Comparison of ENCODE assay signal across 16 cellular contexts in the genomic region with DNA sequence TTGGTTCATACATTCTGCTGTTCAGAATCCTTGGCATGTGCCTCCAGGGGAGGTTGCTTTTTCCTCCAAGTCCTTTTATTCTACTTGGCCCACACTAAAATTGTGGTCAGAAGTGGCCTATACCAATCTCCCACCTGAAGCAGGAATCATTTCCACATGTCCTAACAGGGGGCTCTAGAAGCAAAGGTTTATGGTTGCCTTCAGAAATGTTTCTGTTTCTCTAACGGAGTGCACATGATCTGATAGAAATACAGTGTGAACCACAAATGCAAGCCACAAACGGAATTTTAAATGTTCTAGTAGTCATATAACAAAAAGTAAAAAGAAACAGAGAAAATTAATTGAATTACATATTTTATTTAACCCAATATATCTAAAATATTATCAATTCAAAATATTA. TPM values are rescaled to one million over a fixed set of nuclear protein-coding genes. Genes with fewer than 3 reads are reported as not detected.
DNase-seq lines count a peak whose midpoint lies in the region; ATAC-seq and TF ChIP-seq lines count a peak whose summit lies in the region.
"Had no signal": no experiment of that assay in that cellular context is flagged by ENCODE, and none has a peak within 500 bp of the region (broad histone marks: within the 10 kb centered on the region; RNA-seq: fewer than 3 reads in every experiment).

No MANE protein-coding gene starts in this region.

- peaks cover 45% of the 10 kb centered on the region for H3K4me1 ChIP-seq in CD8-positive, alpha-beta T cell (ENCODE audit: insufficient read depth, low read length)

- H3K9me3 ChIP-seq in CD8-positive, alpha-beta T cell (ENCODE audit: low read length) = peaks cover 8% of the 10 kb centered on the region

- no peak for TF ChIP-seq CTCF in CD8-positive, alpha-beta T cell (IDR thresholded peaks at IDR 0.05)

- H3K9me3 Mint-ChIP-seq in CD8-positive, alpha-beta T cell = peaks cover 7% of the 10 kb centered on the region
- H3K9me3 Mint-ChIP-seq in central memory CD8-positive, alpha-beta T cell = peaks cover 6% of the 10 kb centered on the region

- POLR2A ChIA-PET in CD8-positive, alpha-beta T cell (lab: Charles Lee) = interaction anchor here (1.0 to 1.4 kb wide), 4 partner anchors 10 to 88 kb away, joined by 3 read pairs; no protein-coding TSS in a partner anchor

- no peak for ATAC-seq in CD8-positive, alpha-beta T cell
- ATAC-seq in central memory CD8-positive, alpha-beta T cell (replicated peaks; ENCODE audit: extremely low read depth, poor library complexity, severe bottlenecking) = no peak
- no peak for ATAC-seq in HG02623 (IDR thresholded peaks at IDR 0.05; ENCODE audit: unreplicated experiment)
- ATAC-seq: heart left ventricle had no signal

- H3K27ac Mint-ChIP-seq in CD8-positive, alpha-beta T cell = peak overlapping the region; percentile 75
- H3K27ac Mint-ChIP-seq in central memory CD8-positive, alpha-beta T cell (ENCODE audit: low read depth) = peak overlapping the region; percentile 94
- H3K27ac Mint-ChIP-seq: mesothelial cell of epicardium had no signal

- H3K36me3 ChIP-seq in CD8-positive, alpha-beta T cell (ENCODE audit: insufficient read depth, low read length) = no peaks in the 10 kb centered on the region
- H3K36me3 ChIP-seq: heart left ventricle had no signal

- no peak for DNase-seq in CD8-positive, alpha-beta T cell
- peak; percentile 54 for DNase-seq in OCI-M1 (lab: John Stamatoyannopoulos, UW)
- DNase-seq in central memory CD8-positive, alpha-beta T cell (ENCODE audit: low spot score in 2 of 2) = no peak
- no peak for DNase-seq in skeletal muscle cell (ENCODE audit: low read depth)
- no peak for DNase-seq in effector CD8-positive, alpha-beta T cell (lab: John Stamatoyannopoulos, UW)
- no peak for DNase-seq in activated effector memory CD4-positive, alpha-beta T cell treated with Interleukin-2 at 50 U/mL for 16 hours
- DNase-seq: amygdala, erythroblast, heart left ventricle, Kasumi-1, NCI-H1436 treated with DMSO at 0.1 percent for 48 hours, SIG-M5, substantia nigra had no signal

- intact Hi-C loops in CD8-positive, alpha-beta T cell (cut with DNase I, micrococcal nuclease) = loop anchor here (5.0 kb wide), 3 partner anchors 34 to 234 kb away; partner anchors contain the start of genes GPR137C (in 1 of the 2) and TXNDC16 (in 1 of the 2)

- peak overlapping the region; percentile 99 for H3K4me3 Mint-ChIP-seq in CD8-positive, alpha-beta T cell
- H3K4me3 Mint-ChIP-seq in central memory CD8-positive, alpha-beta T cell = peak overlapping the region; percentile 98

- no peaks in the 10 kb centered on the region for H3K27me3 ChIP-seq in CD8-positive, alpha-beta T cell (ENCODE audit: insufficient read depth, low read length)

- CTCF ChIA-PET in CD8-positive, alpha-beta T cell (lab: Charles Lee) = interaction anchor here (1.1 to 1.3 kb wide), 3 partner anchors 12 to 83 kb away, joined by 3 to 4 read pairs (median 3); no protein-coding TSS in a partner anchor

- peaks cover 47% of the 10 kb centered on the region for H3K36me3 Mint-ChIP-seq in CD8-positive, alpha-beta T cell
- peaks cover 25% of the 10 kb centered on the region for H3K36me3 Mint-ChIP-seq in central memory CD8-positive, alpha-beta T cell (ENCODE audit: insufficient read depth)

- H3K27me3 Mint-ChIP-seq in CD8-positive, alpha-beta T cell (ENCODE audit: low read depth) = peaks cover 5% of the 10 kb centered on the region
- H3K27me3 Mint-ChIP-seq in central memory CD8-positive, alpha-beta T cell = no peaks in the 10 kb centered on the region

- peak overlapping the region; percentile 85 for H3K4me3 ChIP-seq in CD8-positive, alpha-beta T cell (ENCODE audit: low read depth, low read length)
- peak overlapping the region; percentile 93 for H3K4me3 ChIP-seq in skeletal muscle cell (ENCODE audit: low read depth, low read length)

- H3K27ac ChIP-seq in CD8-positive, alpha-beta T cell (ENCODE audit: low read depth, low read length) = no peak overlapping the region

- H3K4me1 Mint-ChIP-seq in CD8-positive, alpha-beta T cell (ENCODE audit: low read depth) = peaks cover 68% of the 10 kb centered on the region
- H3K4me1 Mint-ChIP-seq in central memory CD8-positive, alpha-beta T cell = peaks cover 81% of the 10 kb centered on the region

RNA-seq across cellular contexts. Expression of gene PTGER2, which starts 3.9 kb away (rescaled TPM):
- total RNA-seq in CD8-positive, alpha-beta T cell = 1 to 10 TPM; 3.5 to 4.3 TPM

RNA-seq across cellular contexts. Expression of gene PTGDR, which starts 50.6 kb away (rescaled TPM):
- 1 to 10 TPM; 2.7 to 3.0 TPM for total RNA-seq in CD8-positive, alpha-beta T cell
- total RNA-seq: kidney epithelial cell had no signal
